In genomic region chr6:32153835-32154513, GRCh38 we compare ENCODE assay signal across 8 cellular contexts. TPM values are rescaled to one million over a fixed set of nuclear protein-coding genes. Genes with fewer than 3 reads are reported as not detected.
DNase-seq lines count a peak whose midpoint lies in the region; ATAC-seq and TF ChIP-seq lines count a peak whose summit lies in the region.

TSS of gene PPT2 (plus strand) at chr6:32154141. CDS start at chr6:32154595, 454 bp downstream.

- no peaks in the 10 kb centered on the region for H3K9me3 Mint-ChIP-seq in naive thymus-derived CD8-positive, alpha-beta T cell
- no peaks in the 10 kb centered on the region for H3K9me3 Mint-ChIP-seq in stimulated activated memory B cell treated with anti-CD40 and anti-IgM and Interleukin-4, amounts not matched to agents 10 μg/mL and 1 μg/mL and 100 μg/mL, for 72 hours

- H3K27ac Mint-ChIP-seq in naive thymus-derived CD8-positive, alpha-beta T cell = peak within 1 kb of the TSS; percentile 87 to 99 (median 98)
- H3K27ac Mint-ChIP-seq in stimulated activated memory B cell treated with anti-CD40 and anti-IgM and Interleukin-4, amounts not matched to agents 10 μg/mL and 1 μg/mL and 100 μg/mL, for 72 hours = peak within 1 kb of the TSS; percentile 59

- peaks cover 0 to 15% (median 4%) of the 10 kb centered on the region in 5 donors for H3K27me3 Mint-ChIP-seq in naive thymus-derived CD8-positive, alpha-beta T cell
- peaks cover 54% of the 10 kb centered on the region for H3K27me3 Mint-ChIP-seq in stimulated activated memory B cell treated with anti-CD40 and anti-IgM and Interleukin-4, amounts not matched to agents 10 μg/mL and 1 μg/mL and 100 μg/mL, for 72 hours

- H3K4me3 Mint-ChIP-seq in naive thymus-derived CD8-positive, alpha-beta T cell = peak within 1 kb of the TSS; percentile 88 to 100 (median 98)
- peak within 1 kb of the TSS; percentile 82 for H3K4me3 Mint-ChIP-seq in stimulated activated memory B cell treated with anti-CD40 and anti-IgM and Interleukin-4, amounts not matched to agents 10 μg/mL and 1 μg/mL and 100 μg/mL, for 72 hours

- peaks cover 43 to 72% (median 51%) of the 10 kb centered on the region in 4 donors for H3K4me1 Mint-ChIP-seq in naive thymus-derived CD8-positive, alpha-beta T cell
- H3K4me1 Mint-ChIP-seq in stimulated activated memory B cell treated with anti-CD40 and anti-IgM and Interleukin-4, amounts not matched to agents 10 μg/mL and 1 μg/mL and 100 μg/mL, for 72 hours = peaks cover 45% of the 10 kb centered on the region

- peak within 1 kb of the TSS; percentile 92 for H3K4me3 ChIP-seq in fibroblast of mammary gland (ENCODE audit: control insufficient read depth, low read depth, low read length)

- H3K36me3 Mint-ChIP-seq in naive thymus-derived CD8-positive, alpha-beta T cell = peaks cover 6 to 24% (median 8%) of the 10 kb centered on the region in 3 donors
- peaks cover 19% of the 10 kb centered on the region for H3K36me3 Mint-ChIP-seq in stimulated activated memory B cell treated with anti-CD40 and anti-IgM and Interleukin-4, amounts not matched to agents 10 μg/mL and 1 μg/mL and 100 μg/mL, for 72 hours

- DNase-seq in GM10266 (ENCODE audit: extremely low spot score) = peak; percentile 76
- peak; percentile 87 to 93 for DNase-seq in Kasumi-1 (lab: John Stamatoyannopoulos, UW)
- peak; percentile 91 to 92 for DNase-seq in SHP77 (lab: John Stamatoyannopoulos, UW)
- DNase-seq in activated T-helper 9 cell treated with anti-CD3 and anti-CD28 coated beads, Interleukin-2, amount 50 U/mL, for 16 hours (ENCODE audit: low read depth) = peak; percentile 50
- DNase-seq in fibroblast of mammary gland (ENCODE audit: low read depth) = peak; percentile 93
- DNase-seq in naive thymus-derived CD8-positive, alpha-beta T cell = peak; percentile 60 to 92 (median 83)

- TF ChIP-seq CTCF in GM10266 (IDR thresholded peaks at IDR 0.05; ENCODE audit: control insufficient read depth, insufficient read depth, low read depth, missing control alignments) (no peak), fibroblast of mammary gland (conservative IDR thresholded peaks at IDR 0.05; ENCODE audit: control insufficient read depth, insufficient read depth, low read depth, low read length) (no peak)

- POLR2A ChIA-PET in naive thymus-derived CD8-positive, alpha-beta T cell (lab: Charles Lee) = interaction anchor here (1.0 to 1.6 kb wide), 5 partner anchors 23 to 691 kb away, joined by 3 to 9 read pairs (median 5); partner anchors contain the start of gene AGPAT1

- peak; percentile 65 to 79 for ATAC-seq in naive thymus-derived CD8-positive, alpha-beta T cell
- ATAC-seq in stimulated activated memory B cell treated with anti-CD40 and anti-IgM and Interleukin-4, amounts not matched to agents 10 μg/mL and 1 μg/mL and 100 μg/mL, for 72 hours = peak; percentile 77
- no peak for ATAC-seq in HG02981 (IDR thresholded peaks at IDR 0.05; ENCODE audit: unreplicated experiment)

RNA-seq across cellular contexts. Expression of gene PPT2, which starts in this region (rescaled TPM):
- 10 to 100 TPM; 22.6 to 23.1 TPM for total RNA-seq in naive thymus-derived CD8-positive, alpha-beta T cell
- 10 to 100 TPM; 17.3 to 20.6 (median 18.3) TPM for polyA plus RNA-seq in naive thymus-derived CD8-positive, alpha-beta T cell
